ENCODE assay signal across 8 cellular contexts in the genomic region with DNA sequence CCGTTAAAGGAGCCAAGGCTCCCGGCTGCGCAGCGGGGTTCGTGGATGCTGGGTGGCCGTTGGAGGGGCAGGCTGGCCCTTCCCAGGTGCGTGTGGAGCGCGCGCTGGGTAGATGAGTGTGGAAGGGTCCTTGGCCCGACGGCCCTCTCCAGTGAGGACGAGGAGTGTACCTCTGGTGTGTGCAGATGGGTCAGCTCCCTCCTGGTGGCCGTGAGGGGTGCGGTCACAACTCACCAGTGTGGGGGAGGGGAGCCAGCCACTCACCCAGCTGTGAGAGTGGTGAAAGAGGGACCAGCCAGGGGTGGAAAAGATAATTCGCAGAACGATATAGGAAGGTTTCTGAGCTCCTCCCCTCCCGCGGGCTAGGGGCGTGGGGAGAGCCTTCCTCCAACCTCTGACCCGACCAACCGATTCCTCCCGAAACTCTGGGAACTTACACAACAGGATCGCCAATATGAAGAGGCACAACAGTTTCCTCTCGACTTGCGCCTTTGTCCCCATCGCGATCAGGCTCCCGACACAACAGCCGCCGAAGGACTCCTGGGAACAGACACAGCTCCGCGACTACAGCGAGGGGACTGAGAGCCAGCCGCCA. TPM values are rescaled to one million over a fixed set of nuclear protein-coding genes. Genes with fewer than 3 reads are reported as not detected.
DNase-seq lines count a peak whose midpoint lies in the region; ATAC-seq and TF ChIP-seq lines count a peak whose summit lies in the region.

A gene (minus strand): TSS at position 580 of the 595 bp plus-strand sequence. CDS start 79 bp downstream, at position 501.

- peak; percentile 34 for ATAC-seq in GM19397 (IDR thresholded peaks at IDR 0.05; ENCODE audit: unreplicated experiment)
- peak; percentile 23 for ATAC-seq in HG03457 (IDR thresholded peaks at IDR 0.05; ENCODE audit: unreplicated experiment)

- TF ChIP-seq CTCF in coronary artery (IDR thresholded peaks at IDR 0.05) = no peak

- H3K27ac ChIP-seq in coronary artery = peak within 1 kb of the TSS; percentile 30 to 50

- peak; percentile 71 for DNase-seq in DMS 273 (lab: John Stamatoyannopoulos, UW; ENCODE audit: unreplicated experiment)
- DNase-seq in DMS 273 treated with DMSO at 0.1 percent for 48 hours (lab: John Stamatoyannopoulos, UW) = no peak
- DNase-seq in RPMI7951 (ENCODE audit: low read depth) = peak; percentile 24
- DNase-seq in coronary artery (ENCODE audit: low spot score) = no peak
- peak; percentile 84 for DNase-seq in left kidney (ENCODE audit: low read depth, low spot score)
- DNase-seq in stimulated activated naive CD4-positive, alpha-beta T cell treated with Interleukin-2 at 50 U/mL for 16 hours (lab: John Stamatoyannopoulos, UW) = peak; percentile 33

- peak within 1 kb of the TSS; percentile 72 for H3K4me3 ChIP-seq in coronary artery

RNA-seq across cellular contexts. Expression of the gene that starts here (rescaled TPM):
- 6.0 and 10.5 TPM in 2 replicates for total RNA-seq in RPMI7951 (2014; rRNA removed; shearing (Covaris generic))

Comparison
In these comparisons a context has a peak if more than half of its experiments do, and no peak if none do; other contexts are left out.
1. DNase-seq: peak in DMS 273 (single experiment), RPMI7951 (single experiment), left kidney (single experiment) and stimulated activated naive CD4-positive, alpha-beta T cell treated with Interleukin-2 at 50 U/mL for 16 hours (single experiment); none in DMS 273 treated with DMSO at 0.1 percent for 48 hours (single experiment) and coronary artery (single experiment).